9 cellular contexts compared by ENCODE assay signal in genomic region chr1:201676061-201676644, GRCh38.
DNase-seq lines count a peak whose midpoint lies in the region; ATAC-seq, FAIRE-seq and TF ChIP-seq lines count a peak whose summit lies in the region.
"Had no signal": no experiment of that assay in that cellular context is flagged by ENCODE, and none has a peak within 500 bp of the region (broad histone marks: within the 10 kb centered on the region; RNA-seq: fewer than 3 reads in every experiment).

No MANE protein-coding gene starts in this region.

- 49 to 52% (median 50%) methylated on average over 7 of the region's 7 CpGs for WGBS in psoas muscle, 3 donors

- DNase-seq in GM03348 (ENCODE audit: low spot score), result peak; percentile 56
- no peak for DNase-seq in RWPE2 (ENCODE audit: low spot score)
- peak; percentile 48 for DNase-seq in fibroblast of villous mesenchyme (ENCODE audit: low read depth)
- DNase-seq in psoas muscle, result peak; percentile 34 to 71
- DNase-seq in NCI-H2196 treated with DMSO at 0.1 percent for 48 hours (lab: John Stamatoyannopoulos, UW; ENCODE audit: unreplicated experiment), result no peak
- DNase-seq in NCI-H446 (lab: John Stamatoyannopoulos, UW), result no peak
- DNase-seq in urothelium cell line (ENCODE audit: low spot score), result no peak
- DNase-seq: NCI-H446 treated with DMSO at 0.1 percent for 48 hours had no signal

- no peaks in the 10 kb centered on the region for H3K4me1 ChIP-seq in RWPE2 (ENCODE audit: insufficient read depth, poor library complexity, severe bottlenecking)
- H3K4me1 ChIP-seq in psoas muscle, result peaks cover 8% of the 10 kb centered on the region

- H3K27me3 ChIP-seq in RWPE2 (ENCODE audit: insufficient read depth, poor library complexity, severe bottlenecking), result no peaks in the 10 kb centered on the region
- H3K27me3 ChIP-seq in psoas muscle (ENCODE audit: insufficient read depth in 3 of 3, low read length in 2 of 3), result peaks cover 0 to 7% (median 2%) of the 10 kb centered on the region in 3 donors

- TF ChIP-seq CTCF in RWPE2 (IDR thresholded peaks at IDR 0.05; ENCODE audit: poor library complexity, severe bottlenecking) (no peak), fibroblast of villous mesenchyme (IDR thresholded peaks at IDR 0.05; ENCODE audit: insufficient read depth, low read depth, low read length) (no peak), psoas muscle (IDR thresholded peaks at IDR 0.05) (no peak)

- no peaks in the 10 kb centered on the region for H3K36me3 ChIP-seq in RWPE2 (ENCODE audit: low read depth)
- no peaks in the 10 kb centered on the region for H3K36me3 ChIP-seq in psoas muscle (ENCODE audit: insufficient read depth in 1 of 2, low read depth in 1 of 2)

- no peak for FAIRE-seq in urothelium cell line (lab: Jason Lieb, UNC)

- intact Hi-C loops in psoas muscle (cut with DNase I), result no loop called here

- H3K27ac ChIP-seq in RWPE2 (ENCODE audit: poor library complexity, severe bottlenecking), result no peak overlapping the region
- peak overlapping the region; percentile 5 for H3K27ac ChIP-seq in psoas muscle

- ATAC-seq in RWPE2 (ENCODE audit: low read depth), result peak; percentile 52; the same call in 1 of the 3 replicates
- ATAC-seq in psoas muscle, result peak in 1 of 4 donors; percentile 59
- no peak for ATAC-seq in GM21717 (IDR thresholded peaks at IDR 0.05; ENCODE audit: unreplicated experiment)

- H3K4me3 ChIP-seq in RWPE2 (ENCODE audit: severe bottlenecking) (no peak overlapping the region), fibroblast of villous mesenchyme (ENCODE audit: low read depth, low read length) (no peak overlapping the region), psoas muscle (no peak overlapping the region)

- H3K9me3 ChIP-seq in RWPE2 (ENCODE audit: severe bottlenecking), result no peaks in the 10 kb centered on the region
- H3K9me3 ChIP-seq in psoas muscle, result no peaks in the 10 kb centered on the region

Comparison
In these comparisons a context has a peak if more than half of its experiments do, and no peak if none do; other contexts are left out.
1. DNase-seq: peak in GM03348 (single experiment), fibroblast of villous mesenchyme (single experiment) and psoas muscle (2 of 2); none in RWPE2 (single experiment), NCI-H2196 treated with DMSO at 0.1 percent for 48 hours (single experiment), NCI-H446 (0 of 2) and urothelium cell line (single experiment).